ENCODE assay signal across 31 cellular contexts in genomic region chr6:5256952-5257351, GRCh38.
"Had no signal": no experiment of that assay in that cellular context is flagged by ENCODE, and none has a peak within 500 bp of the region (broad histone marks: within the 10 kb centered on the region; RNA-seq: fewer than 3 reads in every experiment).

No MANE protein-coding gene starts in this region.

- H3K4me1 ChIP-seq: parathyroid adenoma had no signal

- H3K9me3 Mint-ChIP-seq: naive thymus-derived CD8-positive, alpha-beta T cell; natural killer cell treated with Interleukin-12 subunit alpha and Interleukin-12 subunit beta and Interleukin-15 and Interleukin-18, amount 100 ng/mL, for 72 hours; neural progenitor cell; stimulated activated naive CD8-positive, alpha-beta T cell treated with anti-CD3 and anti-CD28 coated beads, Interleukin-15, Interleukin-2, amounts not matched to agents 100 ng/mL and 50 ng/mL, for 24 hours had no signal

- H3K27me3 ChIP-seq: neural progenitor cell, ovary, spleen, stomach, thyroid gland, tibial nerve, upper lobe of left lung, vagina had no signal

- DNase-seq: naive thymus-derived CD8-positive, alpha-beta T cell; nephron progenitor cell; occipital lobe; ovary; posterior cingulate gyrus; psoas muscle; right cardiac atrium; spleen; stimulated activated CD4-positive, alpha-beta T cell treated with anti-CD3 and anti-CD28 coated beads, Interleukin-12 subunit alpha, Interleukin-12 subunit beta, amount 100 ng/mL, for 4 hours; stimulated activated CD4-positive, alpha-beta T cell treated with anti-CD3 and anti-CD28 coated beads, Interleukin-1b, Interleukin-23, amount 100 ng/mL, for 48 hours; stimulated activated CD4-positive, alpha-beta T cell treated with anti-CD3 and anti-CD28 coated beads, Interleukin-4, amount 100 ng/mL, for 1 hour; stimulated activated CD4-positive, alpha-beta T cell treated with anti-CD3 and anti-CD28 coated beads, Interleukin-4, amount 100 ng/mL, for 4 hours; stimulated activated CD8-positive, alpha-beta memory T cell treated with anti-CD3 and anti-CD28 coated beads, Interleukin-4, amount 100 ng/mL, for 48 hours; stimulated activated naive B cell treated with anti-CD40 and anti-IgM and Interleukin-4, amounts not matched to agents 10 μg/mL and 1 μg/mL and 100 μg/mL, for 72 hours; stimulated activated naive CD4-positive, alpha-beta T cell treated with Interleukin-2 at 50 U/mL for 16 hours; stomach; thyroid gland; trophoblast cell; upper lobe of left lung had no signal

- H2AFZ ChIP-seq: neural progenitor cell, parathyroid adenoma had no signal

- H3K4me3 ChIP-seq: neural progenitor cell, ovary, psoas muscle, skin epidermis, smooth muscle cell, spleen, stomach, thoracic aorta, thyroid gland, tibial nerve, upper lobe of left lung, vagina had no signal

- H3K27me3 Mint-ChIP-seq: naive thymus-derived CD8-positive, alpha-beta T cell; natural killer cell treated with Interleukin-12 subunit alpha and Interleukin-12 subunit beta and Interleukin-15 and Interleukin-18, amount 100 ng/mL, for 72 hours; progenitor cell of endocrine pancreas; stimulated activated naive B cell treated with anti-CD40 and anti-IgM and Interleukin-4, amounts not matched to agents 10 μg/mL and 1 μg/mL and 100 μg/mL, for 72 hours; stimulated activated naive CD8-positive, alpha-beta T cell treated with anti-CD3 and anti-CD28 coated beads, Interleukin-15, Interleukin-2, amounts not matched to agents 100 ng/mL and 50 ng/mL, for 24 hours had no signal

- FAIRE-seq: urothelium cell line had no signal

- H3K9me3 ChIP-seq: ovary, psoas muscle, spleen, stomach, thoracic aorta, thyroid gland, tibial nerve, upper lobe of left lung, vagina had no signal

- ATAC-seq: naive thymus-derived CD8-positive, alpha-beta T cell; natural killer cell treated with Interleukin-12 subunit alpha and Interleukin-12 subunit beta and Interleukin-15 and Interleukin-18, amount 100 ng/mL, for 72 hours; psoas muscle; right cardiac atrium; sciatic nerve; stimulated activated naive B cell treated with anti-CD40 and anti-IgM and Interleukin-4, amounts not matched to agents 10 μg/mL and 1 μg/mL and 100 μg/mL, for 72 hours had no signal

- H3K4me2 ChIP-seq: neural progenitor cell, smooth muscle cell had no signal

- H3K36me3 ChIP-seq: neural progenitor cell, ovary, thoracic aorta, thyroid gland had no signal

- H3K9ac ChIP-seq: neural progenitor cell, parathyroid adenoma had no signal

- H3K27ac Mint-ChIP-seq: natural killer cell treated with Interleukin-12 subunit alpha and Interleukin-12 subunit beta and Interleukin-15 and Interleukin-18, amount 100 ng/mL, for 72 hours; neural progenitor cell; progenitor cell of endocrine pancreas; stimulated activated naive CD8-positive, alpha-beta T cell treated with anti-CD3 and anti-CD28 coated beads, Interleukin-15, Interleukin-2, amounts not matched to agents 100 ng/mL and 50 ng/mL, for 24 hours had no signal

- H3K4me3 Mint-ChIP-seq: naive thymus-derived CD8-positive, alpha-beta T cell; natural killer cell treated with Interleukin-12 subunit alpha and Interleukin-12 subunit beta and Interleukin-15 and Interleukin-18, amount 100 ng/mL, for 72 hours; nephron progenitor cell; neural progenitor cell; stimulated activated naive B cell treated with anti-CD40 and anti-IgM and Interleukin-4, amounts not matched to agents 10 μg/mL and 1 μg/mL and 100 μg/mL, for 72 hours; stimulated activated naive CD8-positive, alpha-beta T cell treated with anti-CD3 and anti-CD28 coated beads, Interleukin-15, Interleukin-2, amounts not matched to agents 100 ng/mL and 50 ng/mL, for 24 hours had no signal

- H3K27ac ChIP-seq: neural progenitor cell, ovary, parathyroid adenoma, psoas muscle, skin epidermis, spleen, stomach, thoracic aorta, thyroid gland, tibial nerve, upper lobe of left lung, vagina had no signal
